Comparison of ENCODE assay signal across 8 cellular contexts in genomic region chr11:34234086-34234740, GRCh38.
A peak's percentile ranks its signal among the peaks of the same experiment; 100 is the strongest.
DNase-seq lines count a peak whose midpoint lies in the region; ATAC-seq and TF ChIP-seq lines count a peak whose summit lies in the region.

No MANE protein-coding gene starts in this region.

- no peaks in the 10 kb centered on the region for H3K9me3 Mint-ChIP-seq in activated CD8-positive, alpha-beta T cell treated with anti-CD3 and anti-CD28 coated beads for 36 hours
- H3K9me3 Mint-ChIP-seq in glutamatergic neuron (ENCODE audit: unreplicated experiment), result peaks cover 1% of the 10 kb centered on the region

- H3F3A ChIP-seq in MM.1S (ENCODE audit: insufficient read depth, low read length), result no peaks in the 10 kb centered on the region

- H3K4me1 Mint-ChIP-seq in activated CD8-positive, alpha-beta T cell treated with anti-CD3 and anti-CD28 coated beads for 36 hours (ENCODE audit: low read depth), result peaks cover 70% of the 10 kb centered on the region
- H3K4me1 Mint-ChIP-seq in glutamatergic neuron (ENCODE audit: low read depth, unreplicated experiment), result peaks cover 17% of the 10 kb centered on the region

- H2AFZ ChIP-seq in MM.1S (ENCODE audit: low read length), result no peak overlapping the region

- DNase-seq in GM12864 (ENCODE audit: low read depth), result peak; percentile 85
- DNase-seq in MM.1S, result peak; percentile 7
- DNase-seq in activated CD8-positive, alpha-beta T cell treated with anti-CD3 and anti-CD28 coated beads for 36 hours, result peak; percentile 92
- DNase-seq in fibroblast of pulmonary artery (ENCODE audit: low read depth), result peak; percentile 75
- DNase-seq in stimulated activated CD4-positive, alpha-beta T cell treated with anti-CD3 and anti-CD28 coated beads, Interleukin-1b, Interleukin-23, amount 100 ng/mL, for 4 hours (ENCODE audit: low read depth in 2 of 2), result peak; percentile 61 to 71
- DNase-seq in glutamatergic neuron, result no peak
- no peak for DNase-seq in NCI-H446 (lab: John Stamatoyannopoulos, UW)

- no peaks in the 10 kb centered on the region for H3K4me1 ChIP-seq in HEK293 (ENCODE audit: control insufficient read depth, insufficient read depth, low read length)
- H3K4me1 ChIP-seq in MM.1S (ENCODE audit: low read length), result peaks cover 3% of the 10 kb centered on the region; the same call in 1 of the 2 replicates

- intact Hi-C loops in activated CD8-positive, alpha-beta T cell treated with anti-CD3 and anti-CD28 coated beads for 36 hours (cut with micrococcal nuclease), result loop anchor here (5.0 kb wide), 1 partner anchor 52 kb away; no protein-coding TSS in a partner anchor

- H3K9ac ChIP-seq in MM.1S (ENCODE audit: low read length), result no peak overlapping the region

- TF ChIP-seq CTCF in GM12864 (IDR thresholded peaks at IDR 0.05; ENCODE audit: low read depth, low read length, missing control alignments), result no peak
- TF ChIP-seq CTCF in HEK293 (tag by site-specific recombination; IDR thresholded peaks at IDR 0.05), result no peak
- no peak for TF ChIP-seq CTCF in MM.1S (IDR thresholded peaks at IDR 0.05; ENCODE audit: low read length)
- TF ChIP-seq CTCF in activated CD8-positive, alpha-beta T cell treated with anti-CD3 and anti-CD28 coated beads for 36 hours (IDR thresholded peaks at IDR 0.05), result no peak
- TF ChIP-seq CTCF in fibroblast of pulmonary artery (IDR thresholded peaks at IDR 0.05; ENCODE audit: low read length, missing control alignments), result no peak
- TF ChIP-seq CTCF in glutamatergic neuron (IDR thresholded peaks at IDR 0.05; ENCODE audit: partially characterized antibody, unreplicated experiment), result no peak

- CTCF ChIA-PET in HEK293 (lab: Yijun Ruan, JAX), result interaction anchor here (1.1 to 1.4 kb wide), 2 partner anchors 8 to 60 kb away, joined by 5 to 6 read pairs; no protein-coding TSS in a partner anchor
- CTCF ChIA-PET in activated CD8-positive, alpha-beta T cell treated with anti-CD3 and anti-CD28 coated beads for 36 hours (lab: Charles Lee), result interaction anchor here (1.2 to 3.3 kb wide), 5 partner anchors 13 to 60 kb away, joined by 3 to 14 read pairs (median 5); no protein-coding TSS in a partner anchor

- no peaks in the 10 kb centered on the region for H3K27me3 ChIP-seq in MM.1S (replicated peaks; ENCODE audit: insufficient read depth, low read length)

- peak overlapping the region; percentile 86 for H3K27ac Mint-ChIP-seq in activated CD8-positive, alpha-beta T cell treated with anti-CD3 and anti-CD28 coated beads for 36 hours
- H3K27ac Mint-ChIP-seq in glutamatergic neuron (ENCODE audit: unreplicated experiment), result no peak overlapping the region

- no peak overlapping the region for H3K4me2 ChIP-seq in MM.1S (ENCODE audit: low read depth, low read length)

- H3K27me3 Mint-ChIP-seq in activated CD8-positive, alpha-beta T cell treated with anti-CD3 and anti-CD28 coated beads for 36 hours, result no peaks in the 10 kb centered on the region
- no peaks in the 10 kb centered on the region for H3K27me3 Mint-ChIP-seq in glutamatergic neuron (ENCODE audit: unreplicated experiment)

- peak overlapping the region; percentile 14; the same call in 1 of the 2 replicates for H3K4me3 ChIP-seq in GM12864 (ENCODE audit: low read depth, low read length)
- no peak overlapping the region for H3K4me3 ChIP-seq in HEK293 (ENCODE audit: low read depth, low read length)
- no peak overlapping the region for H3K4me3 ChIP-seq in MM.1S (ENCODE audit: low read length)
- H3K4me3 ChIP-seq in fibroblast of pulmonary artery (replicated peaks; ENCODE audit: low read depth, low read length), result no peak overlapping the region

- H3K27ac ChIP-seq in HEK293 (ENCODE audit: extremely low read depth, low read depth, low read length), result no peak overlapping the region
- H3K27ac ChIP-seq in MM.1S (ENCODE audit: low read length), result no peak overlapping the region

- POLR2A ChIA-PET in HEK293 (lab: Yijun Ruan, JAX), result no interaction called here
- POLR2A ChIA-PET in activated CD8-positive, alpha-beta T cell treated with anti-CD3 and anti-CD28 coated beads for 36 hours (lab: Charles Lee), result interaction anchor here (0.9 to 4.9 kb wide), 4 partner anchors 8 to 416 kb away, joined by 3 to 45 read pairs (median 4); no protein-coding TSS in a partner anchor

- peak; percentile 91 for ATAC-seq in activated CD8-positive, alpha-beta T cell treated with anti-CD3 and anti-CD28 coated beads for 36 hours

- H3K79me2 ChIP-seq in MM.1S (ENCODE audit: low read length), result no peaks in the 10 kb centered on the region

- H3K4me3 Mint-ChIP-seq in activated CD8-positive, alpha-beta T cell treated with anti-CD3 and anti-CD28 coated beads for 36 hours, result peak overlapping the region; percentile 27
- no peak overlapping the region for H3K4me3 Mint-ChIP-seq in glutamatergic neuron (ENCODE audit: unreplicated experiment)

- no peaks in the 10 kb centered on the region for H3K36me3 Mint-ChIP-seq in activated CD8-positive, alpha-beta T cell treated with anti-CD3 and anti-CD28 coated beads for 36 hours (ENCODE audit: low read depth)
- H3K36me3 Mint-ChIP-seq in glutamatergic neuron (ENCODE audit: unreplicated experiment), result no peaks in the 10 kb centered on the region

- H3K36me3 ChIP-seq in HEK293 (ENCODE audit: control insufficient read depth in 2 of 2, insufficient read depth in 1 of 2, low read length in 2 of 2), result no peaks in the 10 kb centered on the region
- no peaks in the 10 kb centered on the region for H3K36me3 ChIP-seq in MM.1S (replicated peaks; ENCODE audit: insufficient read depth, low read length)

- no peaks in the 10 kb centered on the region for H3K9me3 ChIP-seq in HEK293 (ENCODE audit: control insufficient read depth, insufficient read depth, low read depth, low read length)
- H3K9me3 ChIP-seq in MM.1S (replicated peaks; ENCODE audit: insufficient read depth, low read length), result no peaks in the 10 kb centered on the region

- no peaks in the 10 kb centered on the region for H3K9me2 ChIP-seq in MM.1S (replicated peaks; ENCODE audit: insufficient read depth, low read length)

- H4K20me1 ChIP-seq in MM.1S (ENCODE audit: insufficient read depth, low read length), result no peaks in the 10 kb centered on the region

TF ChIP-seq in HEK293, 187 proteins besides CTCF, POLR2A, EP300 and RAD21 (continues in another document):
- TF ChIP-seq HOXD13 (CRISPR knock-in tag; IDR thresholded peaks at IDR 0.05; ENCODE audit: borderline replicate concordance) (no peak), ZBTB1 (tag by site-specific recombination; IDR thresholded peaks at IDR 0.05) (no peak), MYNN (tag by site-specific recombination; IDR thresholded peaks at IDR 0.05; ENCODE audit: borderline replicate concordance) (no peak), ZNF473 (tag by site-specific recombination; IDR thresholded peaks at IDR 0.05) (no peak), KLF17 (tag by site-specific recombination; IDR thresholded peaks at IDR 0.05) (no peak), ZNF211 (tag by site-specific recombination; IDR thresholded peaks at IDR 0.05; ENCODE audit: low read depth) (no peak), ZBTB48 (tag by site-specific recombination; IDR thresholded peaks at IDR 0.05) (peak; percentile 75), ZBTB49 (tag by site-specific recombination; IDR thresholded peaks at IDR 0.05; ENCODE audit: low read depth) (no peak), ZNF133 (tag by site-specific recombination; IDR thresholded peaks at IDR 0.05) (no peak), ZBTB7A (tag by site-specific recombination; IDR thresholded peaks at IDR 0.05; ENCODE audit: low read depth) (no peak), ZNF544 (tag by site-specific recombination; IDR thresholded peaks at IDR 0.05) (no peak), ZNF585B (tag by site-specific recombination; IDR thresholded peaks at IDR 0.05) (no peak), OSR2 (tag by site-specific recombination; IDR thresholded peaks at IDR 0.05) (peak; percentile 35; the same call in 1 of the 2 replicates), ZNF18 (tag by site-specific recombination; IDR thresholded peaks at IDR 0.05) (no peak), SP2 (tag by site-specific recombination; IDR thresholded peaks at IDR 0.05) (peak; percentile 43), BCL11A (tag by site-specific recombination; IDR thresholded peaks at IDR 0.05; ENCODE audit: low read depth) (no peak)

Comparison
In these comparisons a context has a peak if more than half of its experiments do, and no peak if none do; other contexts are left out.
1. DNase-seq: peak in GM12864 (single experiment), MM.1S (single experiment), activated CD8-positive, alpha-beta T cell treated with anti-CD3 and anti-CD28 coated beads for 36 hours (single experiment), fibroblast of pulmonary artery (single experiment) and stimulated activated CD4-positive, alpha-beta T cell treated with anti-CD3 and anti-CD28 coated beads, Interleukin-1b, Interleukin-23, amount 100 ng/mL, for 4 hours (2 of 2); none in glutamatergic neuron (single experiment) and NCI-H446 (0 of 2).